Comparison of ENCODE assay signal across 1 cellular context in the genomic region with DNA sequence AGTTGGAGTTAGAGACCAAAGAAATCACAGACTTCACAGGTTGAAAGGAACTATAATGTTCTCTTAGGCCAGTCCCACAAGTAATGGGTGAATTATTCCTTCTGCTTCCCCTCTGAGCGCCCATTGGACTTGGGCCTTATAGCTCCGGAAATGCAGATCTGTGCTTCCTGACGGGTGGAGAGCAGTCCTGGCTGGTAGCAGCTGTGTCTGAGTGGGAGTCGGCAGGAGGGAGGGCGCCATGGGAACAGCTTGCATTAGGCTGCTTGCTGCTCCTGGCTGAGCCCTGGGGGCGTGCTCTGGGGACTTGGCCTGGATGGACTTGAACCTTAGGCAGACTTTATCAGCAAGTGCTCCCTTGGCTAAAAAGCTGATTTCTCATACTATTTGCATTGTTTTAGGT.
TF ChIP-seq lines count a peak whose summit lies in the region.

No MANE protein-coding gene starts in this region.

TF ChIP-seq in K562, 482 proteins besides CTCF, POLR2A, EP300 and RAD21 (continued from another document):
- TF ChIP-seq, protein P1, sequence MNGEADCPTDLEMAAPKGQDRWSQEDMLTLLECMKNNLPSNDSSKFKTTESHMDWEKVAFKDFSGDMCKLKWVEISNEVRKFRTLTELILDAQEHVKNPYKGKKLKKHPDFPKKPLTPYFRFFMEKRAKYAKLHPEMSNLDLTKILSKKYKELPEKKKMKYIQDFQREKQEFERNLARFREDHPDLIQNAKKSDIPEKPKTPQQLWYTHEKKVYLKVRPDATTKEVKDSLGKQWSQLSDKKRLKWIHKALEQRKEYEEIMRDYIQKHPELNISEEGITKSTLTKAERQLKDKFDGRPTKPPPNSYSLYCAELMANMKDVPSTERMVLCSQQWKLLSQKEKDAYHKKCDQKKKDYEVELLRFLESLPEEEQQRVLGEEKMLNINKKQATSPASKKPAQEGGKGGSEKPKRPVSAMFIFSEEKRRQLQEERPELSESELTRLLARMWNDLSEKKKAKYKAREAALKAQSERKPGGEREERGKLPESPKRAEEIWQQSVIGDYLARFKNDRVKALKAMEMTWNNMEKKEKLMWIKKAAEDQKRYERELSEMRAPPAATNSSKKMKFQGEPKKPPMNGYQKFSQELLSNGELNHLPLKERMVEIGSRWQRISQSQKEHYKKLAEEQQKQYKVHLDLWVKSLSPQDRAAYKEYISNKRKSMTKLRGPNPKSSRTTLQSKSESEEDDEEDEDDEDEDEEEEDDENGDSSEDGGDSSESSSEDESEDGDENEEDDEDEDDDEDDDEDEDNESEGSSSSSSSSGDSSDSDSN (IDR thresholded peaks at IDR 0.05; ENCODE audit: borderline replicate concordance in 1 of 2, low read depth in 2 of 2, low read length in 2 of 2) = peak in 1 of 2 experiments; percentile 83; a peak in 2 of 4 replicates
- TF ChIP-seq NRF1 (conservative IDR thresholded peaks at IDR 0.05 in 1 of 2, IDR thresholded peaks at IDR 0.05 in 1 of 2) = 0 out of 4 replicates have a peak, but pooled peaks have one; percentile 18 to 21
- TF ChIP-seq, protein P2, sequence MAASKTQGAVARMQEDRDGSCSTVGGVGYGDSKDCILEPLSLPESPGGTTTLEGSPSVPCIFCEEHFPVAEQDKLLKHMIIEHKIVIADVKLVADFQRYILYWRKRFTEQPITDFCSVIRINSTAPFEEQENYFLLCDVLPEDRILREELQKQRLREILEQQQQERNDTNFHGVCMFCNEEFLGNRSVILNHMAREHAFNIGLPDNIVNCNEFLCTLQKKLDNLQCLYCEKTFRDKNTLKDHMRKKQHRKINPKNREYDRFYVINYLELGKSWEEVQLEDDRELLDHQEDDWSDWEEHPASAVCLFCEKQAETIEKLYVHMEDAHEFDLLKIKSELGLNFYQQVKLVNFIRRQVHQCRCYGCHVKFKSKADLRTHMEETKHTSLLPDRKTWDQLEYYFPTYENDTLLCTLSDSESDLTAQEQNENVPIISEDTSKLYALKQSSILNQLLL (CRISPR knock-in tag; IDR thresholded peaks at IDR 0.05; ENCODE audit: borderline replicate concordance) = no peak
- TF ChIP-seq, protein P3, sequence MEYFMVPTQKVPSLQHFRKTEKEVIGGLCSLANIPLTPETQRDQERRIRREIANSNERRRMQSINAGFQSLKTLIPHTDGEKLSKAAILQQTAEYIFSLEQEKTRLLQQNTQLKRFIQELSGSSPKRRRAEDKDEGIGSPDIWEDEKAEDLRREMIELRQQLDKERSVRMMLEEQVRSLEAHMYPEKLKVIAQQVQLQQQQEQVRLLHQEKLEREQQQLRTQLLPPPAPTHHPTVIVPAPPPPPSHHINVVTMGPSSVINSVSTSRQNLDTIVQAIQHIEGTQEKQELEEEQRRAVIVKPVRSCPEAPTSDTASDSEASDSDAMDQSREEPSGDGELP (CRISPR knock-in tag; IDR thresholded peaks at IDR 0.05; ENCODE audit: borderline replicate concordance) = peak; percentile 95
- TF ChIP-seq ZNF830 (CRISPR knock-in tag; IDR thresholded peaks at IDR 0.05) = no peak
